8 cellular contexts compared by ENCODE assay signal in genomic region chr4:54233697-54234496, GRCh38. TPM values are rescaled to one million over a fixed set of nuclear protein-coding genes. Genes with fewer than 3 reads are reported as not detected.
DNase-seq lines count a peak whose midpoint lies in the region; TF ChIP-seq lines count a peak whose summit lies in the region.

No MANE protein-coding gene starts in this region.

- peak overlapping the region; percentile 55 for H3K4me3 ChIP-seq in HAP-1
- H3K4me3 ChIP-seq in ascending aorta = peak overlapping the region; percentile 71 to 81

- TF ChIP-seq CTCF in ascending aorta (IDR thresholded peaks at IDR 0.05) = peak; percentile 91 to 95 (median 92)

- in situ Hi-C loops in HAP-1 (cut with MboI; ENCODE audit: low sequenced_read_pairs) = loop anchor here (10.0 to 25.0 kb wide), 5 partner anchors 522 to 1997 kb away; partner anchors contain the start of gene SCFD2

- peaks cover 9% of the 10 kb centered on the region; the same call in 1 of the 2 replicates for H3K9me3 ChIP-seq in HAP-1
- no peaks in the 10 kb centered on the region for H3K9me3 ChIP-seq in ascending aorta

- H3K27me3 ChIP-seq in HAP-1 (ENCODE audit: low read depth) = peaks cover 32% of the 10 kb centered on the region
- H3K27me3 ChIP-seq in ascending aorta = no peaks in the 10 kb centered on the region

- H3K4me1 ChIP-seq in HAP-1 (peaks cover 3% of the 10 kb centered on the region; the same call in 1 of the 2 replicates), ascending aorta (peaks cover 0 to 4% of the 10 kb centered on the region in 2 donors)

- intact Hi-C loops in ascending aorta (cut with DNase I) = loop anchor here (2.0 to 10.0 kb wide), 9 partner anchors 302 to 1999 kb away; no protein-coding TSS in a partner anchor

- peak overlapping the region; percentile 87 to 93 for H3K27ac ChIP-seq in ascending aorta

- peak; percentile 81 for DNase-seq in EL
- peak; percentile 68 to 82 for DNase-seq in HAP-1 (ENCODE audit: low spot score in 2 of 2)
- DNase-seq in NAMALWA (ENCODE audit: low spot score) = peak; percentile 81
- peak; percentile 37 to 72 (median 54) for DNase-seq in T-helper 2 cell
- DNase-seq in ascending aorta (ENCODE audit: low spot score in 2 of 2) = peak in 1 of 2 donors; percentile 87
- DNase-seq in hepatic stellate cell (ENCODE audit: low spot score) = peak; percentile 78
- DNase-seq in renal cortical epithelial cell (ENCODE audit: low read depth) = peak; percentile 52
- no peak for DNase-seq in NK-92 treated with Interleukin-12 subunit alpha and Interleukin-12 subunit beta, amount 100 ng/mL, for 24 hours (lab: John Stamatoyannopoulos, UW)

- H3K36me3 ChIP-seq in HAP-1 (replicated peaks) (no peaks in the 10 kb centered on the region), ascending aorta (no peaks in the 10 kb centered on the region)

RNA-seq across cellular contexts. Expression of gene PDGFRA, which starts 4.8 kb away (rescaled TPM):
- total RNA-seq in ascending aorta (58.3 TPM), renal cortical epithelial cell (0.20 and 0.35 TPM in 2 replicates)

Comparison
In these comparisons a context has a peak if more than half of its experiments do, and no peak if none do; other contexts are left out.
1. RNA of gene PDGFRA, which starts 4.8 kb away (total RNA-seq): 58.3 TPM in ascending aorta (single experiment); 0.20 to 0.35 TPM in renal cortical epithelial cell; every median in the first group is over 10 times any median in the second.